ENCODE assay signal across 8 cellular contexts in genomic region chr6:45422541-45423110, GRCh38. TPM values are rescaled to one million over a fixed set of nuclear protein-coding genes. Genes with fewer than 3 reads are reported as not detected.
DNase-seq lines count a peak whose midpoint lies in the region; ATAC-seq and TF ChIP-seq lines count a peak whose summit lies in the region.

No MANE protein-coding gene starts in this region.

- no peak for TF ChIP-seq CTCF in body of pancreas (IDR thresholded peaks at IDR 0.05)

- peak overlapping the region; percentile 1 to 23 for H3K4me3 ChIP-seq in body of pancreas

- peaks cover 5 to 41% of the 10 kb centered on the region in 2 donors for H3K27me3 ChIP-seq in body of pancreas

- intact Hi-C loops in body of pancreas (cut with DNase I): no loop called here

- peak; percentile 48 for DNase-seq in NCI-H510A treated with DMSO at 0.1 percent for 48 hours (lab: John Stamatoyannopoulos, UW)
- DNase-seq in NCI-H510A (lab: John Stamatoyannopoulos, UW): no peak
- peak; percentile 43 for DNase-seq in SW480 (ENCODE audit: low spot score)
- DNase-seq in body of pancreas: peak; percentile 24 to 31 (median 26)
- peak; percentile 66 for DNase-seq in iris pigment epithelial cell (ENCODE audit: low read depth)
- peak; percentile 64 to 66 for DNase-seq in stimulated activated CD4-positive, alpha-beta T cell treated with anti-CD3 and anti-CD28 coated beads, Interleukin-2, amount 100 ng/mL, for 24 hours
- DNase-seq in NCI-H774 (lab: John Stamatoyannopoulos, UW): no peak
- no peak for DNase-seq in HPDE6-E6E7 (ENCODE audit: extremely low spot score)

- H3K4me1 ChIP-seq in body of pancreas: peaks cover 46% of the 10 kb centered on the region

- 0 to 1% methylated on average over 12 to 55 of the region's 55 CpGs for WGBS in body of pancreas, 2 donors

- TF ChIP-seq POLR2A in body of pancreas (IDR thresholded peaks at IDR 0.05): no peak

- H3K27ac ChIP-seq in body of pancreas: peak overlapping the region in 3 of 4 donors; percentile 15 to 62 (median 24)

- ATAC-seq in body of pancreas: peak; percentile 9

- no peaks in the 10 kb centered on the region for H3K9me3 ChIP-seq in body of pancreas

- H3K36me3 ChIP-seq in body of pancreas (replicated peaks in 1 of 2; ENCODE audit: insufficient read depth in 1 of 2, low read depth in 2 of 2): no peaks in the 10 kb centered on the region

RNA-seq across cellular contexts. Expression of gene SUPT3H, which starts 44.9 kb away (rescaled TPM):
- 1 to 10 TPM; 4.9 to 6.7 TPM for total RNA-seq in body of pancreas

Comparison
In these comparisons a context has a peak if more than half of its experiments do, and no peak if none do; other contexts are left out.
1. DNase-seq: peak in NCI-H510A treated with DMSO at 0.1 percent for 48 hours (single experiment), SW480 (single experiment), body of pancreas (4 of 4), iris pigment epithelial cell (single experiment) and stimulated activated CD4-positive, alpha-beta T cell treated with anti-CD3 and anti-CD28 coated beads, Interleukin-2, amount 100 ng/mL, for 24 hours (2 of 2); none in NCI-H510A (single experiment), NCI-H774 (single experiment) and HPDE6-E6E7 (single experiment).